ENCODE assay signal across 9 cellular contexts in genomic region chr16:71893888-71894228, GRCh38. TPM values are rescaled to one million over a fixed set of nuclear protein-coding genes. Genes with fewer than 3 reads are reported as not detected.
DNase-seq lines count a peak whose midpoint lies in the region; ATAC-seq and TF ChIP-seq lines count a peak whose summit lies in the region.
"Had no signal": no experiment of that assay in that cellular context is flagged by ENCODE, and none has a peak within 500 bp of the region (broad histone marks: within the 10 kb centered on the region; RNA-seq: fewer than 3 reads in every experiment).

No MANE protein-coding gene starts in this region.

- H3K27ac Mint-ChIP-seq in activated naive CD4-positive, alpha-beta T cell treated with anti-CD3 and anti-CD28 coated beads, Interleukin-2, amount 10 ng/mL, durations not matched to agents 7 days and 5 days: peak overlapping the region; percentile 99
- peak overlapping the region; percentile 99 for H3K27ac Mint-ChIP-seq in type B pancreatic cell

- peaks cover 2 to 11% of the 10 kb centered on the region in 2 donors for H3K4me1 ChIP-seq in lung (ENCODE audit: control insufficient read depth in 2 of 2, insufficient read depth in 2 of 2, low read length in 2 of 2)

- CTCF ChIA-PET in activated naive CD4-positive, alpha-beta T cell treated with anti-CD3 and anti-CD28 coated beads, Interleukin-2, amount 10 ng/mL, durations not matched to agents 7 days and 5 days (lab: Charles Lee): interaction anchor here (4.2 kb wide), 1 partner anchor 11 kb away, joined by 33 read pairs; the partner anchor contains the start of gene ZNF821

- peak overlapping the region; percentile 87 to 95 for H3K27ac ChIP-seq in lung (ENCODE audit: low read depth in 1 of 2, low read length in 1 of 2)

- no peaks in the 10 kb centered on the region for H3K9me3 ChIP-seq in lung (ENCODE audit: control insufficient read depth in 2 of 2, insufficient read depth in 1 of 2, low read length in 1 of 2)

- H3K4me3 ChIP-seq in astrocyte of the cerebellum (ENCODE audit: low read depth, low read length) (peak overlapping the region; percentile 100), lung (no peak overlapping the region)

- H3K27me3 Mint-ChIP-seq in activated naive CD4-positive, alpha-beta T cell treated with anti-CD3 and anti-CD28 coated beads, Interleukin-2, amount 10 ng/mL, durations not matched to agents 7 days and 5 days: peaks cover 10% of the 10 kb centered on the region
- H3K27me3 Mint-ChIP-seq in type B pancreatic cell: no peaks in the 10 kb centered on the region

- no peak for TF ChIP-seq CTCF in astrocyte of the cerebellum (IDR thresholded peaks at IDR 0.05; ENCODE audit: low read depth, low read length, missing control alignments)
- TF ChIP-seq CTCF in lung (IDR thresholded peaks at IDR 0.05; ENCODE audit: control extremely low read depth, extremely low read depth): no peak
- TF ChIP-seq CTCF in type B pancreatic cell (conservative IDR thresholded peaks at IDR 0.05): no peak

- H3K36me3 Mint-ChIP-seq in activated naive CD4-positive, alpha-beta T cell treated with anti-CD3 and anti-CD28 coated beads, Interleukin-2, amount 10 ng/mL, durations not matched to agents 7 days and 5 days: peaks cover 5% of the 10 kb centered on the region
- peaks cover 4% of the 10 kb centered on the region for H3K36me3 Mint-ChIP-seq in type B pancreatic cell

- no peaks in the 10 kb centered on the region for H3K36me3 ChIP-seq in lung (ENCODE audit: control insufficient read depth in 2 of 2, insufficient read depth in 2 of 2, low read length in 2 of 2)

- peaks cover 30% of the 10 kb centered on the region for H3K4me1 Mint-ChIP-seq in activated naive CD4-positive, alpha-beta T cell treated with anti-CD3 and anti-CD28 coated beads, Interleukin-2, amount 10 ng/mL, durations not matched to agents 7 days and 5 days
- H3K4me1 Mint-ChIP-seq in type B pancreatic cell (ENCODE audit: unreplicated experiment): peaks cover 11% of the 10 kb centered on the region

- in situ Hi-C loops in astrocyte of the cerebellum (cut with HindIII; ENCODE audit: low sequenced_read_pairs): no loop called here

- no peaks in the 10 kb centered on the region for H3K9me3 Mint-ChIP-seq in activated naive CD4-positive, alpha-beta T cell treated with anti-CD3 and anti-CD28 coated beads, Interleukin-2, amount 10 ng/mL, durations not matched to agents 7 days and 5 days
- no peaks in the 10 kb centered on the region for H3K9me3 Mint-ChIP-seq in type B pancreatic cell

- no peak for DNase-seq in activated naive CD4-positive, alpha-beta T cell treated with anti-CD3 and anti-CD28 coated beads, Interleukin-2, amount 10 ng/mL, durations not matched to agents 7 days and 5 days
- no peak for DNase-seq in activated naive CD4-positive, alpha-beta T cell treated with Interleukin-2 at 50 U/mL for 16 hours
- DNase-seq in astrocyte of the cerebellum (ENCODE audit: low read depth): no peak
- DNase-seq in lung (ENCODE audit: low spot score): no peak
- no peak for DNase-seq in type B pancreatic cell (ENCODE audit: extremely low spot score, unreplicated experiment)
- DNase-seq in stimulated activated CD4-positive, alpha-beta T cell treated with anti-CD3 and anti-CD28 coated beads, Interleukin-2, amount 100 ng/mL, for 24 hours: no peak
- no peak for DNase-seq in iPS-NIHi11 (ENCODE audit: low spot score)
- no peak for DNase-seq in activated CD4-positive, alpha-beta T cell treated with anti-CD3 and anti-CD28 coated beads, Interleukin-2, amount 50 U/mL, for 4 hours
- DNase-seq: DMS 273 treated with DMSO at 0.1 percent for 48 hours had no signal

- H3K27me3 ChIP-seq in lung (ENCODE audit: control insufficient read depth, insufficient read depth): no peaks in the 10 kb centered on the region

- 37 to 41% methylated on average over 7 of the region's 7 CpGs for WGBS in lung, 2 donors

- ATAC-seq in lung (ENCODE audit: insufficient read depth, low FRiP score): no peak

- peak overlapping the region; percentile 99 for H3K4me3 Mint-ChIP-seq in activated naive CD4-positive, alpha-beta T cell treated with anti-CD3 and anti-CD28 coated beads, Interleukin-2, amount 10 ng/mL, durations not matched to agents 7 days and 5 days
- H3K4me3 Mint-ChIP-seq in type B pancreatic cell: peak overlapping the region; percentile 97

RNA-seq across cellular contexts. Expression of gene IST1, which starts 1.5 kb away (rescaled TPM):
- total RNA-seq in lung: 100 to 1,000 TPM; 150 to 236 TPM
- polyA plus RNA-seq in lung: 100 to 1,000 TPM in 1 of 2 donors, 10 to 100 TPM in 1; 77.4 to 143 TPM
- total RNA-seq in type B pancreatic cell (ENCODE audit: low replicate concordance): 232 and 233 TPM in 2 replicates

RNA-seq across cellular contexts. Expression of gene ZNF821, which starts 9.9 kb away (rescaled TPM):
- 1 to 10 TPM; 9.4 to 9.8 TPM for total RNA-seq in lung
- 1 to 10 TPM; 3.7 to 4.0 TPM for polyA plus RNA-seq in lung
- total RNA-seq in type B pancreatic cell (ENCODE audit: low replicate concordance): 12.8 and 18.5 TPM in 2 replicates

RNA-seq across cellular contexts. Expression of gene ATXN1L, which starts 48.1 kb away (rescaled TPM):
- total RNA-seq in lung (10 to 100 TPM; 25.1 to 25.7 TPM), type B pancreatic cell (ENCODE audit: low replicate concordance) (27.8 and 29.0 TPM in 2 replicates)
- 10 to 100 TPM in 1 of 2 donors, 1 to 10 TPM in 1; 7.3 to 12.0 TPM for polyA plus RNA-seq in lung
